ENCODE assay signal across 8 cellular contexts in genomic region chr6:41548098-41548840, GRCh38. TPM values are rescaled to one million over a fixed set of nuclear protein-coding genes. Genes with fewer than 3 reads are reported as not detected.
DNase-seq lines count a peak whose midpoint lies in the region; ATAC-seq, FAIRE-seq and TF ChIP-seq lines count a peak whose summit lies in the region.

No MANE protein-coding gene starts in this region.

- POLR2A ChIA-PET in CD8-positive, alpha-beta memory T cell (lab: Charles Lee) = interaction anchor here (0.7 to 0.8 kb wide), 2 partner anchors 124 to 168 kb away, joined by 4 to 8 read pairs; no protein-coding TSS in a partner anchor

- no peaks in the 10 kb centered on the region for H3K9me3 ChIP-seq in CD8-positive, alpha-beta memory T cell (ENCODE audit: low read length)
- H3K9me3 ChIP-seq in effector memory CD4-positive, alpha-beta T cell (ENCODE audit: control insufficient read depth, low read length) = no peaks in the 10 kb centered on the region
- H3K9me3 ChIP-seq in pancreas = no peaks in the 10 kb centered on the region

- no peaks in the 10 kb centered on the region for H3K9me3 Mint-ChIP-seq in CD8-positive, alpha-beta memory T cell

- H3K27me3 Mint-ChIP-seq in CD8-positive, alpha-beta memory T cell = peaks cover 5 to 10% of the 10 kb centered on the region in 2 donors

- CTCF ChIA-PET in CD8-positive, alpha-beta memory T cell (lab: Charles Lee) = interaction anchor here (0.7 to 1.3 kb wide), 4 partner anchors 16 to 124 kb away, joined by 3 to 4 read pairs (median 3); no protein-coding TSS in a partner anchor

- H3K4me1 ChIP-seq in CD8-positive, alpha-beta memory T cell (ENCODE audit: insufficient read depth, low read length) = peaks cover 42% of the 10 kb centered on the region
- H3K4me1 ChIP-seq in effector memory CD4-positive, alpha-beta T cell (ENCODE audit: control insufficient read depth, insufficient read depth, low read length, poor library complexity, severe bottlenecking) = peaks cover 27% of the 10 kb centered on the region
- peaks cover 11 to 25% (median 21%) of the 10 kb centered on the region in 3 donors for H3K4me1 ChIP-seq in pancreas

- WGBS in pancreas, 2 donors = 15 to 19% methylated on average over 47 to 50 of the region's 50 CpGs

- DNase-seq in CD8-positive, alpha-beta memory T cell = peak in 4 of 5 donors; percentile 35 to 56 (median 48)
- peak in 1 of 3 donors; percentile 54 for DNase-seq in effector memory CD4-positive, alpha-beta T cell
- DNase-seq in pancreas = peak in 5 of 6 donors; percentile 49 to 79 (median 60)
- DNase-seq in C1 segment of cervical spinal cord (lab: John Stamatoyannopoulos, UW) = no peak

- H3K4me3 ChIP-seq in CD8-positive, alpha-beta memory T cell (ENCODE audit: low read length) = peak overlapping the region; percentile 79
- H3K4me3 ChIP-seq in effector memory CD4-positive, alpha-beta T cell (ENCODE audit: insufficient read depth, low read depth, low read length, poor library complexity, severe bottlenecking) = peak overlapping the region; percentile 58
- H3K4me3 ChIP-seq in pancreas = peak overlapping the region; percentile 74 to 91 (median 86)

- H3K27me3 ChIP-seq in CD8-positive, alpha-beta memory T cell (ENCODE audit: insufficient read depth, low read length, poor library complexity, severe bottlenecking) = peaks cover 23% of the 10 kb centered on the region
- H3K27me3 ChIP-seq in effector memory CD4-positive, alpha-beta T cell (replicated peaks; ENCODE audit: control insufficient read depth, insufficient read depth, low read length, poor library complexity, severe bottlenecking) = peaks cover 13% of the 10 kb centered on the region
- no peaks in the 10 kb centered on the region for H3K27me3 ChIP-seq in pancreas

- TF ChIP-seq CTCF in VCaP (conservative IDR thresholded peaks at IDR 0.05) = no peak
- TF ChIP-seq CTCF in pancreas (IDR thresholded peaks at IDR 0.05) = no peak

- H3K4me1 Mint-ChIP-seq in CD8-positive, alpha-beta memory T cell = peaks cover 25 to 37% (median 37%) of the 10 kb centered on the region in 3 donors

- peak overlapping the region in 7 of 8 donors; percentile 39 to 96 (median 80) for H3K27ac Mint-ChIP-seq in CD8-positive, alpha-beta memory T cell

- intact Hi-C loops in pancreas (cut with DNase I) = no loop called here

- ATAC-seq in pancreas (peak in 3 of 4 donors; percentile 23 to 29 (median 24)), GM21619 (IDR thresholded peaks at IDR 0.05; ENCODE audit: unreplicated experiment) (no peak), HG02852 (IDR thresholded peaks at IDR 0.05; ENCODE audit: unreplicated experiment) (no peak), GM19395 (IDR thresholded peaks at IDR 0.05; ENCODE audit: unreplicated experiment) (no peak)

- H3K36me3 Mint-ChIP-seq in CD8-positive, alpha-beta memory T cell = peaks cover 3 to 10% (median 5%) of the 10 kb centered on the region in 3 donors

- FAIRE-seq in pancreas (lab: Jason Lieb, UNC) = no peak

- H3K4me3 Mint-ChIP-seq in CD8-positive, alpha-beta memory T cell = peak overlapping the region; percentile 91 to 97 (median 95)

- H3K36me3 ChIP-seq in CD8-positive, alpha-beta memory T cell (ENCODE audit: insufficient read depth, low read length) = no peaks in the 10 kb centered on the region
- no peaks in the 10 kb centered on the region for H3K36me3 ChIP-seq in effector memory CD4-positive, alpha-beta T cell (ENCODE audit: control insufficient read depth, insufficient read depth, low read length)
- H3K36me3 ChIP-seq in pancreas = no peaks in the 10 kb centered on the region

- H3K27ac ChIP-seq in CD8-positive, alpha-beta memory T cell (ENCODE audit: low read depth, low read length) = no peak overlapping the region
- H3K27ac ChIP-seq in VCaP (peak overlapping the region; percentile 91; the same call in 1 of the 2 replicates), pancreas (peak overlapping the region; percentile 3 to 73 (median 68))
- no peak overlapping the region for H3K27ac ChIP-seq in effector memory CD4-positive, alpha-beta T cell (ENCODE audit: insufficient read depth, low read length, poor library complexity, severe bottlenecking)

RNA-seq across cellular contexts. Expression of gene FOXP4, which starts 2.1 kb away (rescaled TPM):
- 10 to 100 TPM; 22.2 to 22.3 TPM for total RNA-seq in CD8-positive, alpha-beta memory T cell
- polyA plus RNA-seq in CD8-positive, alpha-beta memory T cell = 1.6 TPM
- 10 to 100 TPM; 23.1 to 28.3 (median 25.3) TPM for total RNA-seq in pancreas
- polyA plus RNA-seq in pancreas = 10 to 100 TPM; 27.4 to 29.3 TPM

Comparison
In these comparisons a context has a peak if more than half of its experiments do, and no peak if none do; other contexts are left out.
1. DNase-seq: peak in CD8-positive, alpha-beta memory T cell (4 of 5) and pancreas (5 of 6); none in C1 segment of cervical spinal cord (0 of 14).
2. H3K27ac ChIP-seq: peak in VCaP (single experiment) and pancreas (4 of 4); none in CD8-positive, alpha-beta memory T cell (single experiment) and effector memory CD4-positive, alpha-beta T cell (single experiment).
3. ATAC-seq: peak in pancreas (3 of 4); none in GM21619 (single experiment), HG02852 (single experiment) and GM19395 (single experiment).
4. Peak in every context shown above with its lines, with median percentiles within 50 percentile points of each other: H3K4me3 ChIP-seq.